In genomic region chr1:154752273-154753030, GRCh38 we compare ENCODE assay signal across 11 cellular contexts.
A peak's percentile ranks its signal among the peaks of the same experiment; 100 is the strongest.
DNase-seq lines count a peak whose midpoint lies in the region; ATAC-seq and TF ChIP-seq lines count a peak whose summit lies in the region.
"Had no signal": no experiment of that assay in that cellular context is flagged by ENCODE, and none has a peak within 500 bp of the region (broad histone marks: within the 10 kb centered on the region; RNA-seq: fewer than 3 reads in every experiment).

No MANE protein-coding gene starts in this region.

- ATAC-seq in SK-N-SH treated with all-trans-retinoic acid at 6 μM for 48 hours, result 0 out of 3 replicates have a peak, but pooled peaks have one; percentile 13
- no peak for ATAC-seq in GM18505 (IDR thresholded peaks at IDR 0.05; ENCODE audit: unreplicated experiment)

- no peak for TF ChIP-seq POLR2A in GM18505 (IDR thresholded peaks at IDR 0.05; ENCODE audit: borderline replicate concordance, extremely low read depth, insufficient read depth, insufficient read length)

- peaks cover 10% of the 10 kb centered on the region; the same call in 1 of the 2 replicates for H3K27me3 ChIP-seq in ACC112 (ENCODE audit: insufficient read depth, low read length)

- no peaks in the 10 kb centered on the region for H3K36me3 ChIP-seq in ACC112 (ENCODE audit: insufficient read depth, low read length)

- H3K4me3 ChIP-seq in ACC112 (ENCODE audit: low read depth, low read length) (no peak overlapping the region), GM12864 (ENCODE audit: low read depth, low read length) (no peak overlapping the region)

- H3K79me2 ChIP-seq in ACC112 (ENCODE audit: control insufficient read depth, insufficient read depth, low read length, unreplicated experiment), result no peaks in the 10 kb centered on the region

- peak overlapping the region; percentile 39; the same call in 1 of the 2 replicates for H3K27ac ChIP-seq in ACC112 (ENCODE audit: low read depth, low read length)

- peak; percentile 21 for TF ChIP-seq CTCF in GM12864 (IDR thresholded peaks at IDR 0.05; ENCODE audit: low read depth, low read length, missing control alignments)

- H2AFZ ChIP-seq in ACC112 (ENCODE audit: low read length, unreplicated experiment), result no peak overlapping the region

- H3K4me1 ChIP-seq in ACC112 (ENCODE audit: control insufficient read depth, insufficient read depth, low read length, unreplicated experiment), result peaks cover 21% of the 10 kb centered on the region

- intact Hi-C loops in cardiac septum (cut with DNase I), result no loop called here

- no peak for DNase-seq in GM12864 (ENCODE audit: low read depth)
- peak; percentile 32 for DNase-seq in islet precursor cell
- no peak for DNase-seq in central memory CD4-positive, alpha-beta T cell
- DNase-seq in AG08395 (ENCODE audit: low spot score), result no peak
- DNase-seq in cardiac septum (ENCODE audit: low spot score), result no peak
- DNase-seq: activated CD4-positive, alpha-beta T cell treated with anti-CD3 and anti-CD28 coated beads for 4 hours; NCI-H2081 treated with DMSO at 0.1 percent for 48 hours; RPMI8226 had no signal

TF ChIP-seq in SK-N-SH treated with all-trans-retinoic acid at 6 μM for 48 hours, 23 proteins besides CTCF, POLR2A, EP300 and RAD21:
- TF ChIP-seq PPARA (CRISPR knock-in tag; IDR thresholded peaks at IDR 0.05; ENCODE audit: borderline replicate concordance) (no peak), SNAI2 (CRISPR knock-in tag; IDR thresholded peaks at IDR 0.05) (no peak), GLIS3 (CRISPR knock-in tag; IDR thresholded peaks at IDR 0.05) (no peak), ARNTL (CRISPR knock-in tag; IDR thresholded peaks at IDR 0.05; ENCODE audit: borderline replicate concordance, low read depth) (no peak), ZC3H10 (CRISPR knock-in tag; IDR thresholded peaks at IDR 0.05) (no peak), BACH2 (CRISPR knock-in tag; IDR thresholded peaks at IDR 0.05; ENCODE audit: borderline replicate concordance) (no peak), OSR1 (CRISPR knock-in tag; IDR thresholded peaks at IDR 0.05) (no peak), TSHZ2 (CRISPR knock-in tag; IDR thresholded peaks at IDR 0.05) (no peak), CSDC2 (CRISPR knock-in tag; IDR thresholded peaks at IDR 0.05) (no peak), ZNF8 (CRISPR knock-in tag; IDR thresholded peaks at IDR 0.05) (no peak), POU6F1 (CRISPR knock-in tag; IDR thresholded peaks at IDR 0.05; ENCODE audit: borderline replicate concordance, low read depth) (no peak)
TF ChIP-seq in SK-N-SH treated with all-trans-retinoic acid at 6 μM for 48 hours: peak in this region for 0.
